In the genomic region with DNA sequence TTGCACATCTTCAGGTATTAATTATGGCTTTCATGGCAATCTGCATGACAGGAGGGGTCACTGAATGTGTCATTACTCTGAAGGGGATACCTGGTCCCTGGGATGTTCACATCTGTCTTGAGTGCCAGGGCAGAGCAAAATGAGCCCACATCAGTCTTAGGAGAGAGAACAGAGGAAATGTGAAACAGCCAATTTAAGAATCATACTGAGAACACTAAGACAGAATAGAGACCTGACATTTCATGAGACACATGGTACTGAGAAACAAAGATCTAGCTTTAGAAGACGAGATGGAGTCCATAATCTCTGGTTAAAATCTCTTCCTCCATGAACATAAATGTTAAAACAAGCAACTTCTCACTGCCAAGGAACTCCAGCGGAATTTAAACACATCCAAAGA, we compare ENCODE assay signal across 17 cellular contexts.
"Had no signal": no experiment of that assay in that cellular context is flagged by ENCODE, and none has a peak within 500 bp of the region (broad histone marks: within the 10 kb centered on the region; RNA-seq: fewer than 3 reads in every experiment).

No MANE protein-coding gene starts in this region.

- DNase-seq: dermis blood vessel endothelial cell; dorsolateral prefrontal cortex; effector CD4-positive, alpha-beta T cell; effector memory CD4-positive, alpha-beta T cell; foreskin keratinocyte; heart left ventricle; hypothalamus; left cardiac atrium; left lung; left ventricle myocardium superior; lower lobe of right lung; mammary epithelial cell; mesendoderm; midbrain; naive thymus-derived CD4-positive, alpha-beta T cell had no signal

- ATAC-seq: foreskin keratinocyte; gastroesophageal sphincter; heart left ventricle; left cardiac atrium; left lung; left ventricle myocardium superior; lower lobe of right lung; naive thymus-derived CD4-positive, alpha-beta T cell had no signal

- H3K9me3 Mint-ChIP-seq: memory B cell; naive thymus-derived CD4-positive, alpha-beta T cell had no signal

- H3K4me1 Mint-ChIP-seq: memory B cell had no signal

- H3K4me3 Mint-ChIP-seq: memory B cell; naive thymus-derived CD4-positive, alpha-beta T cell had no signal

- H3K36me3 Mint-ChIP-seq: memory B cell; naive thymus-derived CD4-positive, alpha-beta T cell had no signal

- H3K27ac Mint-ChIP-seq: memory B cell had no signal
